In the genomic region with DNA sequence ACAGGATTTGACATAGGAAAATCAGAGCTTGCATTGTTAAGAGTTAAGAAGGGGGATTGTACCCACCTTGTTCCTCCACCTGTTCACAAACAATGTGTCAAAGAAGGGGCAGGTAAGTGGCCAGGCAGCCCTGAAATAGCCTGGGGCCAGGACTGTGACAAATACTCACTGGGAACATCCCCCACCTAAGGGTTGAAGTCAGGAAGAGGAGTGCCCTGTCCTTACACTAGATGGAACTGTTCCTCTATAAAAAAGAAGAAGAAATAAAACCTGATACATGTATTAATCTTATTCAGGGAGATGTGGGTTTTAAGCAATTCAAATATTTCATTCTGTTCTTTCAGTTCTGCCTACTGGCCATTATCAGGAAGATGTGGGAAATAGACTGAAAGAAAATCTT, we compare ENCODE assay signal across 11 cellular contexts. TPM values are rescaled to one million over a fixed set of nuclear protein-coding genes. Genes with fewer than 3 reads are reported as not detected.
DNase-seq lines count a peak whose midpoint lies in the region; ATAC-seq and TF ChIP-seq lines count a peak whose summit lies in the region.
"Had no signal": no experiment of that assay in that cellular context is flagged by ENCODE, and none has a peak within 500 bp of the region (broad histone marks: within the 10 kb centered on the region; RNA-seq: fewer than 3 reads in every experiment).

No MANE protein-coding gene starts in this region.

- no peaks in the 10 kb centered on the region for H3K9me3 ChIP-seq in AG04450 (ENCODE audit: control insufficient read depth, insufficient read depth, low read length)
- H3K9me3 ChIP-seq: neutrophil had no signal

- H3K27ac ChIP-seq in AG04450 (ENCODE audit: low read depth, low read length) (no peak overlapping the region), RWPE1 (no peak overlapping the region)
- H3K27ac ChIP-seq: neutrophil had no signal

- POLR2A ChIA-PET in AG04450 (lab: Yijun Ruan, JAX) = no interaction called here
- POLR2A ChIA-PET in RWPE1 (lab: Yijun Ruan, JAX; ENCODE audit: low non-redundant PET) = no interaction called here

- CTCF ChIA-PET in AG04450 (lab: Charles Lee) (interaction anchor here (0.6 kb wide), 1 partner anchor 12 kb away, joined by 4 read pairs; no protein-coding TSS in a partner anchor), RWPE1 (lab: Yijun Ruan, JAX) (no interaction called here)

- ATAC-seq in GM19324 (IDR thresholded peaks at IDR 0.05; ENCODE audit: low FRiP score, unreplicated experiment) (no peak), GM18511 (IDR thresholded peaks at IDR 0.05; ENCODE audit: unreplicated experiment) (no peak)

- no peaks in the 10 kb centered on the region for H3K27me3 ChIP-seq in AG04450 (ENCODE audit: control insufficient read depth, insufficient read depth, low read length)
- H3K27me3 ChIP-seq: neutrophil had no signal

- DNase-seq in AG04450 (ENCODE audit: low read depth, low spot score) (no peak), GM20000 (ENCODE audit: low spot score) (peak; percentile 51), RWPE1 (ENCODE audit: low spot score) (peak; percentile 27), fibroblast of mammary gland (ENCODE audit: low read depth) (peak; percentile 18), HUDEP-2 (lab: John Stamatoyannopoulos, UW; ENCODE audit: unreplicated experiment in 76 of 76) (no peak), NCI-H510A (lab: John Stamatoyannopoulos, UW) (no peak)
- DNase-seq: Calu3, MV-4-11 had no signal

- TF ChIP-seq CTCF in AG04450 (IDR thresholded peaks at IDR 0.05; ENCODE audit: low read depth, low read length) (peak; percentile 21; the same call in 1 of the 2 replicates), GM20000 (IDR thresholded peaks at IDR 0.05; ENCODE audit: extremely low read depth, missing control alignments) (no peak), RWPE1 (conservative IDR thresholded peaks at IDR 0.05; ENCODE audit: low read depth) (no peak), fibroblast of mammary gland (conservative IDR thresholded peaks at IDR 0.05; ENCODE audit: control insufficient read depth, insufficient read depth, low read depth, low read length) (peak; percentile 27)

- no peak overlapping the region for H3K4me3 ChIP-seq in AG04450 (ENCODE audit: low read depth, low read length)
- no peak overlapping the region for H3K4me3 ChIP-seq in fibroblast of mammary gland (ENCODE audit: control insufficient read depth, low read depth, low read length)

RNA-seq across cellular contexts. Expression of a gene that starts 41.9 kb away (rescaled TPM):
- polyA plus RNA-seq in AG04450 (2011; rRNA removed) = 0.14 and 0.30 TPM in 2 replicates
- 0.43 and 0.74 TPM in 2 replicates for polyA minus RNA-seq in AG04450 (2011; rRNA and poly(A)+ RNA removed)

Comparison
In these comparisons a context has a peak if more than half of its experiments do, and no peak if none do; other contexts are left out.
1. DNase-seq: peak in GM20000 (single experiment), RWPE1 (single experiment) and fibroblast of mammary gland (single experiment); none in AG04450 (single experiment), HUDEP-2 (0 of 76) and NCI-H510A (single experiment).
2. CTCF ChIP-seq: peak in AG04450 (single experiment) and fibroblast of mammary gland (single experiment); none in GM20000 (single experiment) and RWPE1 (single experiment).